In the genomic region with DNA sequence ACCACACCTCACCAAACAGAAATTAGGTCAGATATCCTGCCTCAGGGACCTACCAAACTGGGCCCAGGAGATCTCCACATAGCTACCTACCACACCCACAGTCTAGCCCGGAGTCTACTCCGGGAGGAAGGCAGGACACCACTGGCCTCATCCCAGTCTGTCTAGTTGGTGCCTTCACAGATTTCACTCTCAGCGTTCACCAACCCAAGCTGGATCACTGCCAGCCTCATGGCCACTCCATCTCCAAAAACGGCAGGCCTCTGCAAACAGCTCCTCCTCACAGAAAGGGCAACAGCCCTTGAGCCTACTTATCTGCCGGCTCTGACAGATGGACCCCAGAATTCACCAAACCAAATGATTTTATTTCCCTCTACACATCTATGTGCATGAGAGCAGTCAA, we compare ENCODE assay signal across 14 cellular contexts.
"Had no signal": no experiment of that assay in that cellular context is flagged by ENCODE, and none has a peak within 500 bp of the region (broad histone marks: within the 10 kb centered on the region; RNA-seq: fewer than 3 reads in every experiment).

No MANE protein-coding gene starts in this region.

- H3K9me3 ChIP-seq: ovary, vagina had no signal

- H3K4me3 ChIP-seq: hepatocyte, neural progenitor cell, ovary, vagina had no signal

- DNase-seq: activated B cell treated with CpG ODN at 0.5 μM for 24 hours; activated CD4-positive, alpha-beta T cell treated with anti-CD3 and anti-CD28 coated beads, Interleukin-2, amount 10 ng/mL, durations not matched to agents 7 days and 5 days; activated naive CD4-positive, alpha-beta T cell treated with anti-CD3 and anti-CD28 coated beads, Interleukin-2, amount 10 ng/mL, durations not matched to agents 7 days and 5 days; activated T-cell treated with anti-CD3 and anti-CD28 coated beads for 4 hours; caudate nucleus; cortex of kidney; effector memory CD8-positive, alpha-beta T cell; ovary; stimulated activated CD4-positive, alpha-beta T cell treated with anti-CD3 and anti-CD28 coated beads, Interleukin-4, amount 100 ng/mL, for 4 hours had no signal

- H2AFZ ChIP-seq: hepatocyte, neural progenitor cell had no signal

- H3K27me3 ChIP-seq: hepatocyte, neural progenitor cell, ovary, vagina had no signal

- ATAC-seq: activated T-helper 17 cell treated with anti-CD3 and anti-CD28 coated beads, Interleukin-2, amount 50 U/mL, for 72 hours; effector memory CD8-positive, alpha-beta T cell had no signal

- H3K9ac ChIP-seq: neural progenitor cell had no signal

- FAIRE-seq: TTC549 had no signal

- H3K36me3 ChIP-seq: neural progenitor cell, ovary, vagina had no signal

- H3K79me2 ChIP-seq: hepatocyte had no signal

- H3K27ac ChIP-seq: hepatocyte, neural progenitor cell, ovary, vagina had no signal

- H3K4me2 ChIP-seq: hepatocyte, neural progenitor cell had no signal
